In genomic region chr3:5563537-5564277, GRCh38 we compare ENCODE assay signal across 1 cellular context.
TF ChIP-seq lines count a peak whose summit lies in the region.

No MANE protein-coding gene starts in this region.

TF ChIP-seq in K562, 482 proteins besides CTCF, POLR2A, EP300 and RAD21 (continued from another document and continues in another):
- TF ChIP-seq TAF15 (IDR thresholded peaks at IDR 0.05; ENCODE audit: low read depth, low read length) (no peak), PBX2 (CRISPR knock-in tag; IDR thresholded peaks at IDR 0.05; ENCODE audit: low read depth) (no peak), PBX2 (tag; conservative IDR thresholded peaks at IDR 0.05; ENCODE audit: low read depth) (no peak), SRSF9 (IDR thresholded peaks at IDR 0.05; ENCODE audit: borderline replicate concordance, low read depth, low read length) (no peak), BRF2 (IDR thresholded peaks at IDR 0.05; ENCODE audit: borderline replicate concordance, insufficient read depth, insufficient read length) (no peak), L3MBTL2 (IDR thresholded peaks at IDR 0.05) (peak; percentile 91), ZNF316 (IDR thresholded peaks at IDR 0.05) (no peak), ELF2 (CRISPR knock-in tag; IDR thresholded peaks at IDR 0.05) (peak; percentile 1; the same call in 1 of the 2 replicates), ZNF398 (CRISPR knock-in tag; IDR thresholded peaks at IDR 0.05) (no peak), POLR2H (tag; IDR thresholded peaks at IDR 0.05; ENCODE audit: low read depth) (peak; percentile 82; the same call in 1 of the 2 replicates), KLF13 (tag; IDR thresholded peaks at IDR 0.05; ENCODE audit: borderline replicate concordance, low read depth) (peak; percentile 74), ATF7 (IDR thresholded peaks at IDR 0.05) (peak; percentile 95), HINFP (tag; conservative IDR thresholded peaks at IDR 0.05; ENCODE audit: low read depth) (0 out of 2 replicates have a peak, but pooled peaks have one; percentile 48), ZEB2 (IDR thresholded peaks at IDR 0.05) (peak; percentile 97), KLF6 (CRISPR knock-in tag; IDR thresholded peaks at IDR 0.05; ENCODE audit: borderline replicate concordance) (peak; percentile 53; the same call in 1 of the 2 replicates), ZNF592 (IDR thresholded peaks at IDR 0.05) (peak; percentile 94), RBM25 (IDR thresholded peaks at IDR 0.05; ENCODE audit: low read depth, low read length, severe bottlenecking) (no peak), MNT (conservative IDR thresholded peaks at IDR 0.05) (0 out of 4 replicates have a peak, but pooled peaks of 1 of the 2 experiments have one; percentile 27), ARID3A (IDR thresholded peaks at IDR 0.05; ENCODE audit: borderline replicate concordance, low read depth, low read length) (0 out of 2 replicates have a peak, but pooled peaks have one; percentile 32), ZNF41 (CRISPR knock-in tag; conservative IDR thresholded peaks at IDR 0.05) (peak; percentile 64; the same call in 1 of the 2 replicates), RNF219 (CRISPR knock-in tag; IDR thresholded peaks at IDR 0.05) (peak; percentile 74; the same call in 1 of the 2 replicates), ATF6 (CRISPR knock-in tag; IDR thresholded peaks at IDR 0.05) (peak; percentile 63; the same call in 1 of the 2 replicates), SMARCC2 (IDR thresholded peaks at IDR 0.05; ENCODE audit: low read depth) (peak; percentile 39; the same call in 1 of the 2 replicates), ZNF146 (CRISPR knock-in tag; IDR thresholded peaks at IDR 0.05; ENCODE audit: unreplicated experiment) (no peak), THRB (CRISPR knock-in tag; conservative IDR thresholded peaks at IDR 0.05) (no peak), SMARCA4 (IDR thresholded peaks at IDR 0.05) (peak; percentile 79), TCF7L2 (IDR thresholded peaks at IDR 0.05; ENCODE audit: low read depth, low read length) (0 out of 2 replicates have a peak, but pooled peaks have one; percentile 8), ZFX (CRISPR knock-in tag; IDR thresholded peaks at IDR 0.05) (no peak), EHMT2 (IDR thresholded peaks at IDR 0.05) (peak; percentile 6; the same call in 1 of the 2 replicates), TRIM25 (IDR thresholded peaks at IDR 0.05; ENCODE audit: borderline replicate concordance) (no peak), MCM3 (IDR thresholded peaks at IDR 0.05) (no peak), ZNF583 (CRISPR knock-in tag; IDR thresholded peaks at IDR 0.05) (peak; percentile 91)
